ENCODE assay signal across 9 cellular contexts in the genomic region with DNA sequence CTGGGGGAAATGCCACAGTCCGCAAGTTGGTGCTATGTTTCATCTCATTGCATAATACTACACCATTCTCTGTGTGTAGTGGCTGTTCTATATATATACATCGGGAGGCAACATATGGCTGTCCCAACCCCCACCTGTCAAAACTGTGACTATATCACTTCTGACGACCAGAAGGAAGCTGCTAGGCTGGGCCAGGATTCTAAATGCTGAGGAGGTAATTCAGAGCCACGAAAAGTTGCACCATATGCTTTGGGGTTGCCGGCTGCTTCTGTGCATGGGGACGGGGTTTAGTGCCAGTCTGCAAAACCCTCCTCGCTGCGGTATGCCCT. TPM values are rescaled to one million over a fixed set of nuclear protein-coding genes. Genes with fewer than 3 reads are reported as not detected.
DNase-seq lines count a peak whose midpoint lies in the region; ATAC-seq and TF ChIP-seq lines count a peak whose summit lies in the region.
"Had no signal": no experiment of that assay in that cellular context is flagged by ENCODE, and none has a peak within 500 bp of the region (broad histone marks: within the 10 kb centered on the region; RNA-seq: fewer than 3 reads in every experiment).

No MANE protein-coding gene starts in this region.

- peak overlapping the region; percentile 73 for H3K4me3 ChIP-seq in CD8-positive, alpha-beta T cell (ENCODE audit: low read depth, low read length)
- H3K4me3 ChIP-seq in WERI-Rb-1 (ENCODE audit: low read depth, low read length) (peak overlapping the region; percentile 27), mucosa of rectum (ENCODE audit: low read length in 2 of 2) (peak overlapping the region; percentile 44 to 63)

- intact Hi-C loops in CD8-positive, alpha-beta T cell (cut with DNase I, micrococcal nuclease), result loop anchor here in 1 of 2 experiments (5.0 kb wide), 3 partner anchors 247 to 603 kb away; a partner anchor contains a TSS
- intact Hi-C loops in cardiac septum (cut with DNase I), result no loop called here

- in situ Hi-C loops in KBM-7 (cut with MboI; ENCODE audit: low pct_unique_long_range_greater_than_20kb, low sequenced_read_pairs), result no loop called here

- H3K27ac ChIP-seq in CD8-positive, alpha-beta T cell (ENCODE audit: low read depth, low read length), result peak overlapping the region; percentile 66
- H3K27ac ChIP-seq in WERI-Rb-1 (peak overlapping the region; percentile 89), mucosa of rectum (ENCODE audit: low read depth in 2 of 2, low read length in 2 of 2) (no peak overlapping the region), foreskin keratinocyte (no peak overlapping the region)

- ATAC-seq in CD8-positive, alpha-beta T cell, result no peak
- ATAC-seq in HG03175 (IDR thresholded peaks at IDR 0.05; ENCODE audit: unreplicated experiment), result no peak
- ATAC-seq in foreskin keratinocyte, result no peak

- CTCF ChIA-PET in CD8-positive, alpha-beta T cell (lab: Charles Lee), result interaction anchor here (1.0 to 2.3 kb wide), 2 partner anchors 47 to 247 kb away, joined by 3 to 6 read pairs; no protein-coding TSS in a partner anchor

- TF ChIP-seq CTCF in CD8-positive, alpha-beta T cell (IDR thresholded peaks at IDR 0.05), result no peak
- TF ChIP-seq CTCF in WERI-Rb-1 (IDR thresholded peaks at IDR 0.05; ENCODE audit: low read depth, low read length) (no peak), foreskin keratinocyte (conservative IDR thresholded peaks at IDR 0.05) (no peak)

- H3K27me3 Mint-ChIP-seq in CD8-positive, alpha-beta T cell (ENCODE audit: low read depth), result peaks cover 2% of the 10 kb centered on the region

- H3K36me3 ChIP-seq in CD8-positive, alpha-beta T cell (ENCODE audit: insufficient read depth, low read length), result no peaks in the 10 kb centered on the region
- peaks cover 44% of the 10 kb centered on the region for H3K36me3 ChIP-seq in WERI-Rb-1
- no peaks in the 10 kb centered on the region for H3K36me3 ChIP-seq in mucosa of rectum (ENCODE audit: control insufficient read depth in 2 of 2, insufficient read depth in 2 of 2, low read length in 2 of 2)

- H3K4me3 Mint-ChIP-seq in CD8-positive, alpha-beta T cell, result peak overlapping the region; percentile 70

- POLR2A ChIA-PET in CD8-positive, alpha-beta T cell (lab: Charles Lee), result interaction anchor here (0.6 to 1.2 kb wide), 3 partner anchors 12 to 882 kb away, joined by 3 to 6 read pairs (median 3); no protein-coding TSS in a partner anchor

- H3K9me3 Mint-ChIP-seq in CD8-positive, alpha-beta T cell, result no peaks in the 10 kb centered on the region

- H3K27me3 ChIP-seq in CD8-positive, alpha-beta T cell (ENCODE audit: insufficient read depth, low read length), result no peaks in the 10 kb centered on the region
- H3K27me3 ChIP-seq in WERI-Rb-1 (ENCODE audit: insufficient read depth, low read depth, severe bottlenecking) (no peaks in the 10 kb centered on the region), mucosa of rectum (ENCODE audit: control insufficient read depth in 2 of 2, insufficient read depth in 2 of 2, low read length in 2 of 2) (no peaks in the 10 kb centered on the region), foreskin keratinocyte (peaks cover 45% of the 10 kb centered on the region)

- peaks cover 14% of the 10 kb centered on the region for H3K4me1 ChIP-seq in CD8-positive, alpha-beta T cell (ENCODE audit: insufficient read depth, low read length)
- H3K4me1 ChIP-seq in mucosa of rectum (ENCODE audit: control insufficient read depth in 2 of 2, insufficient read depth in 2 of 2, low read length in 2 of 2), result peaks cover 5 to 7% of the 10 kb centered on the region in 2 donors
- no peaks in the 10 kb centered on the region for H3K4me1 ChIP-seq in foreskin keratinocyte

- peaks cover 16% of the 10 kb centered on the region for H3K4me1 Mint-ChIP-seq in CD8-positive, alpha-beta T cell (ENCODE audit: low read depth)

- H3K9me3 ChIP-seq in CD8-positive, alpha-beta T cell (ENCODE audit: low read length), result no peaks in the 10 kb centered on the region
- H3K9me3 ChIP-seq in WERI-Rb-1 (ENCODE audit: severe bottlenecking) (no peaks in the 10 kb centered on the region), mucosa of rectum (ENCODE audit: control insufficient read depth in 2 of 2, low read length in 2 of 2) (no peaks in the 10 kb centered on the region)

- no peak overlapping the region for H3K9ac ChIP-seq in mucosa of rectum (ENCODE audit: low read depth in 1 of 2, low read length in 2 of 2)

- H3K36me3 Mint-ChIP-seq in CD8-positive, alpha-beta T cell, result no peaks in the 10 kb centered on the region

- DNase-seq in CD8-positive, alpha-beta T cell, result no peak
- DNase-seq in KBM-7 (peak; percentile 62), WERI-Rb-1 (peak; percentile 94), cardiac septum (ENCODE audit: low spot score) (no peak), foreskin keratinocyte (no peak), NCI-H1092 (lab: John Stamatoyannopoulos, UW) (no peak)

- no peak overlapping the region for H3K27ac Mint-ChIP-seq in CD8-positive, alpha-beta T cell

RNA-seq across cellular contexts. Expression of a gene that starts 50.5 kb away (rescaled TPM):
- under 1 TPM; 0.25 to 0.33 TPM for total RNA-seq in CD8-positive, alpha-beta T cell
- 0.05 TPM for total RNA-seq in cardiac septum
- total RNA-seq in foreskin keratinocyte, result not detected in 2 replicates
- polyA plus RNA-seq in foreskin keratinocyte, result not detected in 2 replicates
- total RNA-seq: myocyte had no signal

Comparison
In these comparisons a context has a peak if more than half of its experiments do, and no peak if none do; other contexts are left out.
1. DNase-seq: peak in KBM-7 (single experiment) and WERI-Rb-1 (single experiment); none in CD8-positive, alpha-beta T cell (0 of 7), cardiac septum (single experiment), foreskin keratinocyte (0 of 2) and NCI-H1092 (single experiment).
2. H3K27ac ChIP-seq: peak in CD8-positive, alpha-beta T cell (single experiment) and WERI-Rb-1 (single experiment); none in mucosa of rectum (0 of 2) and foreskin keratinocyte (single experiment).
3. Peak in every context shown above with its lines, with median percentiles within 50 percentile points of each other: H3K4me3 ChIP-seq.